9 cellular contexts compared by ENCODE assay signal in the genomic region with DNA sequence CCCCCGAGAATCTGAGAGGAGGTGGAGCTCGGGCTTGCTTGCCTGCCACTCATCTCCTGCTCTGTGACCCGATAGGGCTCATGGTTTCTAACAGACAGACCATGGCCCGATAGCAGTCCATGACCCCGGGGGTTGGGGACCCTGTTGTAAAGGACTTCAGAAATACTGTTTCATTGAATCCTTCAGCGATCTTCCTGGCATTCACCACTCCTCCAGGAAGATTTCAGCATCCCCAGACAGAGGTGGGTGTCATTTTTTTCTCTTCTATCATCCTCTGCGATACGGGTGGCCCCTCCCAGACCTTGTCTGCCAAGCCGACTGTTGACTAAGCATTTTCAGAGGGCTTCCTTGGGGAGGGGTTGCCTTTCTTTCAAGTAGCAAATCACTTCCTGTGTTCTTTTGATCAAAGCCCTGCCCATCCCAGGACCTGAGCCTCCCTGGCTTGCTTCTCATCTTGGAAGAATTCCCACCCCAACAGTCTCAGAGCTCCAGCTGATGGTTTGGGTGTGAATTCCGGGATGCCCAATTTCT. TPM values are rescaled to one million over a fixed set of nuclear protein-coding genes. Genes with fewer than 3 reads are reported as not detected.
DNase-seq lines count a peak whose midpoint lies in the region; ATAC-seq, FAIRE-seq and TF ChIP-seq lines count a peak whose summit lies in the region.
"Had no signal": no experiment of that assay in that cellular context is flagged by ENCODE, and none has a peak within 500 bp of the region (broad histone marks: within the 10 kb centered on the region; RNA-seq: fewer than 3 reads in every experiment).

No MANE protein-coding gene starts in this region.

- TF ChIP-seq CTCF in astrocyte of the spinal cord (IDR thresholded peaks at IDR 0.05; ENCODE audit: low read depth, low read length) (no peak), omental fat pad (IDR thresholded peaks at IDR 0.05) (no peak)

- H3K4me3 ChIP-seq in astrocyte of the spinal cord (ENCODE audit: low read depth, low read length), result no peak overlapping the region

- in situ Hi-C loops in astrocyte of the spinal cord (cut with HindIII; ENCODE audit: low sequenced_read_pairs), result no loop called here

- DNase-seq in ELF-1 (ENCODE audit: low read depth, low spot score) (peak; percentile 81), T follicular helper cell (ENCODE audit: low read depth) (peak; percentile 28), astrocyte of the spinal cord (ENCODE audit: low read depth, low spot score) (peak; percentile 55), omental fat pad (ENCODE audit: low spot score) (no peak), GM12892 (ENCODE audit: insufficient read length) (no peak)

- FAIRE-seq in GM12892 (lab: Jason Lieb, UNC), result no peak

- TF ChIP-seq POLR2A in GM12892 (IDR thresholded peaks at IDR 0.05; ENCODE audit: low read depth, low read length), result no peak

- ATAC-seq in omental fat pad (ENCODE audit: low FRiP score) (peak; percentile 61), HG02571 (IDR thresholded peaks at IDR 0.05; ENCODE audit: unreplicated experiment) (no peak), GM19023 (IDR thresholded peaks at IDR 0.05; ENCODE audit: unreplicated experiment) (no peak), HG02763 (IDR thresholded peaks at IDR 0.05; ENCODE audit: unreplicated experiment) (no peak)

RNA-seq across cellular contexts. Expression of a gene that starts 1.7 kb away (rescaled TPM):
- 10 to 100 TPM; 13.9 to 86.7 (median 39.9) TPM for total RNA-seq in omental fat pad
- 13.2 TPM for polyA plus RNA-seq in GM12892 (2012; ENCODE audit: missing spikeins)

RNA-seq across cellular contexts. Expression of a gene that starts 35.0 kb away (rescaled TPM):
- total RNA-seq in omental fat pad, result 10 to 100 TPM; 16.7 to 46.7 (median 22.5) TPM
- polyA plus RNA-seq in GM12892 (2012; ENCODE audit: missing spikeins), result 0.64 TPM

RNA-seq across cellular contexts. Expression of a gene that starts 54.9 kb away (rescaled TPM):
- total RNA-seq in omental fat pad, result not detected
- polyA plus RNA-seq in GM12892 (2012; ENCODE audit: missing spikeins), result not detected
- total RNA-seq: left colon had no signal

Comparison
In these comparisons a context has a peak if more than half of its experiments do, and no peak if none do; other contexts are left out.
1. DNase-seq: peak in ELF-1 (single experiment), T follicular helper cell (single experiment) and astrocyte of the spinal cord (single experiment); none in omental fat pad (single experiment) and GM12892 (single experiment).